In genomic region chr2:46225730-46226129, GRCh38 we compare ENCODE assay signal across 18 cellular contexts.
"Had no signal": no experiment of that assay in that cellular context is flagged by ENCODE, and none has a peak within 500 bp of the region (broad histone marks: within the 10 kb centered on the region; RNA-seq: fewer than 3 reads in every experiment).

No MANE protein-coding gene starts in this region.

- H3K9me3 ChIP-seq: transverse colon had no signal

- ATAC-seq: activated CD8-positive, alpha-beta T cell treated with anti-CD3 and anti-CD28 coated beads, Interleukin-2, amount 10 ng/mL, durations not matched to agents 7 days and 5 days; effector memory CD8-positive, alpha-beta T cell; T-cell had no signal

- H3K36me3 Mint-ChIP-seq: memory B cell, T-cell had no signal

- H3K27ac ChIP-seq: VCaP had no signal

- H3K4me3 Mint-ChIP-seq: activated CD4-positive, alpha-beta T cell treated with anti-CD3 and anti-CD28 coated beads for 36 hours; activated CD8-positive, alpha-beta T cell treated with anti-CD3 and anti-CD28 coated beads, Interleukin-2, amount 10 ng/mL, durations not matched to agents 7 days and 5 days; activated naive CD4-positive, alpha-beta T cell treated with anti-CD3 and anti-CD28 coated beads, Interleukin-2, amount 10 ng/mL, durations not matched to agents 7 days and 5 days; central memory CD8-positive, alpha-beta T cell; effector memory CD8-positive, alpha-beta T cell; immature natural killer cell; memory B cell; nephron progenitor cell; T-cell had no signal

- H3K4me3 ChIP-seq: skin epidermis, transverse colon had no signal

- H3K9me3 Mint-ChIP-seq: activated T-helper 17 cell treated with anti-CD3 and anti-CD28 coated beads, Interleukin-2, amount 50 U/mL, for 72 hours; central memory CD8-positive, alpha-beta T cell; effector memory CD8-positive, alpha-beta T cell had no signal

- DNase-seq: activated CD4-positive, alpha-beta T cell treated with anti-CD3 and anti-CD28 coated beads for 36 hours; activated CD8-positive, alpha-beta memory T cell treated with anti-CD3 and anti-CD28 coated beads, Interleukin-2, amount 50 U/mL, for 48 hours; activated CD8-positive, alpha-beta T cell treated with anti-CD3 and anti-CD28 coated beads, Interleukin-2, amount 10 ng/mL, durations not matched to agents 7 days and 5 days; activated naive CD4-positive, alpha-beta T cell treated with anti-CD3 and anti-CD28 coated beads, Interleukin-2, amount 10 ng/mL, durations not matched to agents 7 days and 5 days; effector memory CD8-positive, alpha-beta T cell; erythroblast; glutamatergic neuron; immature natural killer cell; left cardiac atrium; nephron progenitor cell; T-cell; T1000; transverse colon had no signal

- H3K27me3 ChIP-seq: transverse colon had no signal

- H3K27ac Mint-ChIP-seq: activated CD4-positive, alpha-beta T cell treated with anti-CD3 and anti-CD28 coated beads for 36 hours; activated CD8-positive, alpha-beta T cell treated with anti-CD3 and anti-CD28 coated beads, Interleukin-2, amount 10 ng/mL, durations not matched to agents 7 days and 5 days; activated naive CD4-positive, alpha-beta T cell treated with anti-CD3 and anti-CD28 coated beads, Interleukin-2, amount 10 ng/mL, durations not matched to agents 7 days and 5 days; immature natural killer cell; memory B cell; nephron progenitor cell; T-cell had no signal

- H3K36me3 ChIP-seq: transverse colon had no signal
